12 cellular contexts compared by ENCODE assay signal in the genomic region with DNA sequence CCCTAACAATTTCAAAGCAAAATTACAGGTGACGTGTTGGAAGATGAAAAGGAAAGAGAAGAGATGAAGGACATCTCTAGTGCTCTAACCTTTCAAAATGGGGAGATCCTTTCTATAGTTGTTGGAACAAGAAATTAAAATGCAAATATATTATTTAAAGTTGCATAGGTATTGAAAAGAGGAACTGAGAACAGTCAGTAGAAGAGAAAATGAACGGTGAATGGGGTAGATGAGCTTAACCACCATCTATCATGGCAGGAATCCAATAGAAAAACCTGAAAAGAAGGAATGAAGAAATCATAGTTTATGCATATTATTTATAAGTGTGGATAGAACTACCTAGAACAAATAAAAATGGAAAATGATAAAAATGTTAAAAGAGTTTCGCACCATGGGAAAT. TPM values are rescaled to one million over a fixed set of nuclear protein-coding genes. Genes with fewer than 3 reads are reported as not detected.
A peak's percentile ranks its signal among the peaks of the same experiment; 100 is the strongest.
DNase-seq lines count a peak whose midpoint lies in the region; ATAC-seq and TF ChIP-seq lines count a peak whose summit lies in the region.
"Had no signal": no experiment of that assay in that cellular context is flagged by ENCODE, and none has a peak within 500 bp of the region (broad histone marks: within the 10 kb centered on the region; RNA-seq: fewer than 3 reads in every experiment).

No MANE protein-coding gene starts in this region.

- no peak overlapping the region for H3K4me3 ChIP-seq in GM23338
- H3K4me3 ChIP-seq: cardiac muscle cell had no signal

- no peaks in the 10 kb centered on the region for H3K36me3 ChIP-seq in GM23338 (ENCODE audit: insufficient read depth)
- H3K36me3 ChIP-seq: cardiac muscle cell had no signal

- no peaks in the 10 kb centered on the region for H4K20me1 ChIP-seq in GM23338 (replicated peaks; ENCODE audit: insufficient read depth)

- TF ChIP-seq CTCF in GM23338 (conservative IDR thresholded peaks at IDR 0.05; ENCODE audit: low read depth in 2 of 2) = no peak

- H3F3A ChIP-seq in GM23338 (replicated peaks; ENCODE audit: low read depth) = no peaks in the 10 kb centered on the region

- H3K27ac ChIP-seq in GM23338 (ENCODE audit: low read depth) = no peak overlapping the region
- H3K27ac ChIP-seq: cardiac muscle cell had no signal

- ATAC-seq in GM19035 (IDR thresholded peaks at IDR 0.05; ENCODE audit: unreplicated experiment) (peak; percentile 85), GM21723 (IDR thresholded peaks at IDR 0.05; ENCODE audit: unreplicated experiment) (peak; percentile 93), HG03135 (IDR thresholded peaks at IDR 0.05; ENCODE audit: unreplicated experiment) (peak; percentile 91), memory B cell (ENCODE audit: low read depth) (peak; percentile 79), GM23338 (no peak)

- no peaks in the 10 kb centered on the region for H3K27me3 ChIP-seq in GM23338 (ENCODE audit: insufficient read depth)
- H3K27me3 ChIP-seq: cardiac muscle cell had no signal

- H3K4me1 Mint-ChIP-seq in memory B cell = peaks cover 11% of the 10 kb centered on the region
- H3K4me1 Mint-ChIP-seq in GM23338 = no peaks in the 10 kb centered on the region

- H3K27me3 Mint-ChIP-seq in memory B cell (peaks cover 3% of the 10 kb centered on the region), GM23338 (ENCODE audit: insufficient read depth, low read depth, poor library complexity) (peaks cover 2% of the 10 kb centered on the region)

- H3K9me2 ChIP-seq in GM23338 (ENCODE audit: insufficient read depth) = no peaks in the 10 kb centered on the region; the same call in 1 of the 2 replicates

- H3K27ac Mint-ChIP-seq in memory B cell (no peak overlapping the region), GM23338 (no peak overlapping the region)

- no peak overlapping the region for H3K4me3 Mint-ChIP-seq in memory B cell
- no peak overlapping the region for H3K4me3 Mint-ChIP-seq in GM23338

- peaks cover 5% of the 10 kb centered on the region for H3K9me3 Mint-ChIP-seq in memory B cell
- H3K9me3 Mint-ChIP-seq in GM23338 = no peaks in the 10 kb centered on the region

- no peaks in the 10 kb centered on the region for H3K36me3 Mint-ChIP-seq in memory B cell
- H3K36me3 Mint-ChIP-seq in GM23338 (ENCODE audit: low read depth) = no peaks in the 10 kb centered on the region

- no peaks in the 10 kb centered on the region for H3K79me2 ChIP-seq in GM23338 (replicated peaks; ENCODE audit: insufficient read depth)

- no peak overlapping the region for H3K4me2 ChIP-seq in GM23338

- no peak for DNase-seq in memory B cell (ENCODE audit: low spot score in 2 of 2)
- no peak for DNase-seq in GM23338 (ENCODE audit: low spot score)
- DNase-seq in NCI-H69 (lab: John Stamatoyannopoulos, UW) = no peak
- DNase-seq in iPS-NIHi7 (ENCODE audit: extremely low spot score) = no peak
- DNase-seq: activated CD4-positive, CD25-positive, alpha-beta regulatory T cell; NCI-H187 treated with DMSO at 0.1 percent for 48 hours; retina; trophoblast cell had no signal

- no peak overlapping the region for H2AFZ ChIP-seq in GM23338

- H3K4me1 ChIP-seq in GM23338 (ENCODE audit: insufficient read depth) = no peaks in the 10 kb centered on the region

TF ChIP-seq in GM23338, 12 proteins besides CTCF, POLR2A, EP300 and RAD21 (continues in another document):
- TF ChIP-seq STAT1 (IDR thresholded peaks at IDR 0.05; ENCODE audit: unreplicated experiment) = no peak
- TF ChIP-seq, protein P1, sequence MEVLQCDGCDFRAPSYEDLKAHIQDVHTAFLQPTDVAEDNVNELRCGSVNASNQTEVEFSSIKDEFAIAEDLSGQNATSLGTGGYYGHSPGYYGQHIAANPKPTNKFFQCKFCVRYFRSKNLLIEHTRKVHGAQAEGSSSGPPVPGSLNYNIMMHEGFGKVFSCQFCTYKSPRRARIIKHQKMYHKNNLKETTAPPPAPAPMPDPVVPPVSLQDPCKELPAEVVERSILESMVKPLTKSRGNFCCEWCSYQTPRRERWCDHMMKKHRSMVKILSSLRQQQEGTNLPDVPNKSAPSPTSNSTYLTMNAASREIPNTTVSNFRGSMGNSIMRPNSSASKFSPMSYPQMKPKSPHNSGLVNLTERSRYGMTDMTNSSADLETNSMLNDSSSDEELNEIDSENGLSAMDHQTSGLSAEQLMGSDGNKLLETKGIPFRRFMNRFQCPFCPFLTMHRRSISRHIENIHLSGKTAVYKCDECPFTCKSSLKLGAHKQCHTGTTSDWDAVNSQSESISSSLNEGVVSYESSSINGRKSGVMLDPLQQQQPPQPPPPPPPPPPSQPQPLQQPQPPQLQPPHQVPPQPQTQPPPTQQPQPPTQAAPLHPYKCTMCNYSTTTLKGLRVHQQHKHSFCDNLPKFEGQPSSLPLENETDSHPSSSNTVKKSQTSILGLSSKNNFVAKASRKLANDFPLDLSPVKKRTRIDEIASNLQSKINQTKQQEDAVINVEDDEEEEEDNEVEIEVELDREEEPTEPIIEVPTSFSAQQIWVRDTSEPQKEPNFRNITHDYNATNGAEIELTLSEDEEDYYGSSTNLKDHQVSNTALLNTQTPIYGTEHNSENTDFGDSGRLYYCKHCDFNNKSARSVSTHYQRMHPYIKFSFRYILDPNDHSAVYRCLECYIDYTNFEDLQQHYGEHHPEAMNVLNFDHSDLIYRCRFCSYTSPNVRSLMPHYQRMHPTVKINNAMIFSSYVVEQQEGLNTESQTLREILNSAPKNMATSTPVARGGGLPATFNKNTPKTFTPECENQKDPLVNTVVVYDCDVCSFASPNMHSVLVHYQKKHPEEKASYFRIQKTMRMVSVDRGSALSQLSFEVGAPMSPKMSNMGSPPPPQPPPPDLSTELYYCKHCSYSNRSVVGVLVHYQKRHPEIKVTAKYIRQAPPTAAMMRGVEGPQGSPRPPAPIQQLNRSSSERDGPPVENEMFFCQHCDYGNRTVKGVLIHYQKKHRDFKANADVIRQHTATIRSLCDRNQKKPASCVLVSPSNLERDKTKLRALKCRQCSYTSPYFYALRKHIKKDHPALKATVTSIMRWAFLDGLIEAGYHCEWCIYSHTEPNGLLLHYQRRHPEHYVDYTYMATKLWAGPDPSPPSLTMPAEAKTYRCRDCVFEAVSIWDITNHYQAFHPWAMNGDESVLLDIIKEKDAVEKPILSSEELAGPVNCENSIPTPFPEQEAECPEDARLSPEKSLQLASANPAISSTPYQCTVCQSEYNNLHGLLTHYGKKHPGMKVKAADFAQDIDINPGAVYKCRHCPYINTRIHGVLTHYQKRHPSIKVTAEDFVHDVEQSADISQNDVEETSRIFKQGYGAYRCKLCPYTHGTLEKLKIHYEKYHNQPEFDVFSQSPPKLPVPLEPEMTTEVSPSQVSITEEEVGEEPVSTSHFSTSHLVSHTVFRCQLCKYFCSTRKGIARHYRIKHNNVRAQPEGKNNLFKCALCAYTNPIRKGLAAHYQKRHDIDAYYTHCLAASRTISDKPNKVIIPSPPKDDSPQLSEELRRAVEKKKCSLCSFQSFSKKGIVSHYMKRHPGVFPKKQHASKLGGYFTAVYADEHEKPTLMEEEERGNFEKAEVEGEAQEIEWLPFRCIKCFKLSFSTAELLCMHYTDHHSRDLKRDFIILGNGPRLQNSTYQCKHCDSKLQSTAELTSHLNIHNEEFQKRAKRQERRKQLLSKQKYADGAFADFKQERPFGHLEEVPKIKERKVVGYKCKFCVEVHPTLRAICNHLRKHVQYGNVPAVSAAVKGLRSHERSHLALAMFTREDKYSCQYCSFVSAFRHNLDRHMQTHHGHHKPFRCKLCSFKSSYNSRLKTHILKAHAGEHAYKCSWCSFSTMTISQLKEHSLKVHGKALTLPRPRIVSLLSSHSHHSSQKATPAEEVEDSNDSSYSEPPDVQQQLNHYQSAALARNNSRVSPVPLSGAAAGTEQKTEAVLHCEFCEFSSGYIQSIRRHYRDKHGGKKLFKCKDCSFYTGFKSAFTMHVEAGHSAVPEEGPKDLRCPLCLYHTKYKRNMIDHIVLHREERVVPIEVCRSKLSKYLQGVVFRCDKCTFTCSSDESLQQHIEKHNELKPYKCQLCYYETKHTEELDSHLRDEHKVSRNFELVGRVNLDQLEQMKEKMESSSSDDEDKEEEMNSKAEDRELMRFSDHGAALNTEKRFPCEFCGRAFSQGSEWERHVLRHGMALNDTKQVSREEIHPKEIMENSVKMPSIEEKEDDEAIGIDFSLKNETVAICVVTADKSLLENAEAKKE (CRISPR knock-in tag; IDR thresholded peaks at IDR 0.05) = no peak
- TF ChIP-seq CREB1 (CRISPR knock-in tag; IDR thresholded peaks at IDR 0.05; ENCODE audit: low read depth) = no peak
- TF ChIP-seq, protein P2, sequence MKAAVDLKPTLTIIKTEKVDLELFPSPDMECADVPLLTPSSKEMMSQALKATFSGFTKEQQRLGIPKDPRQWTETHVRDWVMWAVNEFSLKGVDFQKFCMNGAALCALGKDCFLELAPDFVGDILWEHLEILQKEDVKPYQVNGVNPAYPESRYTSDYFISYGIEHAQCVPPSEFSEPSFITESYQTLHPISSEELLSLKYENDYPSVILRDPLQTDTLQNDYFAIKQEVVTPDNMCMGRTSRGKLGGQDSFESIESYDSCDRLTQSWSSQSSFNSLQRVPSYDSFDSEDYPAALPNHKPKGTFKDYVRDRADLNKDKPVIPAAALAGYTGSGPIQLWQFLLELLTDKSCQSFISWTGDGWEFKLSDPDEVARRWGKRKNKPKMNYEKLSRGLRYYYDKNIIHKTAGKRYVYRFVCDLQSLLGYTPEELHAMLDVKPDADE (IDR thresholded peaks at IDR 0.05) = no peak
- no peak for TF ChIP-seq EZH2phosphoT487 (IDR thresholded peaks at IDR 0.05; ENCODE audit: unreplicated experiment)

RNA-seq across cellular contexts. Expression of a gene that starts 42.0 kb away (rescaled TPM):
- total RNA-seq in GM23338 (2014; rRNA removed; shearing (Covaris generic)) = 120 and 129 TPM in 2 replicates
- 163 and 181 TPM in 2 replicates for polyA plus RNA-seq in GM23338 (2016; fragmentation: Nextera tagmentation; extraction: Ambion mirVana)
